Comparison of ENCODE assay signal across 22 cellular contexts in the genomic region with DNA sequence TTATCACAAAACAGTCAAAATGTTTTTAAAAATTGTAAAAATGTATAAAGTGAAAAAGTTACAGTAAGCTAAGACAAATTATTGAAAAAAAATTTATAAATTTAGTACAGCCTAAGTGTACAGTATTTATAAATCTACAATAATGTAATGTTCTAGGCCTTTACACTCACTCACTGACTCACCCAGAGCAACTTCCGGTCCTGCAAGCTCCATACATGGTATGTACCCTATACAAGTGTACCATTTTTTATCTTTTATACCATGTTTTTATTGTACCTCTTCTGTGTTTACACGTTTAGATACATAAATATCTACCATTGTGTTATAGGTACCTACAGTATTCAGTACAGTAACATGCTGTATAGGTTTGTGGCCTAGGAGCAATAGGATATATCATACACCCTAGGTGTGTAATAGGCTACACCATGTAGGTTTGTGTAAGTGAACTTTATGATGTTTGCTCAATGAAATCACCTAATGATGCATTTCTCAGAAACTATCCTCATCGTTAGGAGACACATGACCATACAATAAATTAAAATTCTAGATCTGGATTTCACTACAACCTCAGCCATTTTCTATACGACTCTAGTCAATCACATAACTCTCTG.
A peak's percentile ranks its signal among the peaks of the same experiment; 100 is the strongest.
DNase-seq lines count a peak whose midpoint lies in the region; ATAC-seq, FAIRE-seq and TF ChIP-seq lines count a peak whose summit lies in the region.
"Had no signal": no experiment of that assay in that cellular context is flagged by ENCODE, and none has a peak within 500 bp of the region (broad histone marks: within the 10 kb centered on the region; RNA-seq: fewer than 3 reads in every experiment).

No MANE protein-coding gene starts in this region.

- H3K36me3 ChIP-seq in astrocyte (ENCODE audit: insufficient read depth, low read length): no peaks in the 10 kb centered on the region
- H3K36me3 ChIP-seq: SJSA1 had no signal

- H3K27me3 Mint-ChIP-seq in astrocyte (ENCODE audit: low read depth, unreplicated experiment): no peaks in the 10 kb centered on the region
- H3K27me3 Mint-ChIP-seq: CD4-positive, alpha-beta T cell had no signal

- no peaks in the 10 kb centered on the region for H3K4me1 Mint-ChIP-seq in astrocyte (ENCODE audit: low read depth, unreplicated experiment)

- H3K4me3 ChIP-seq in astrocyte (ENCODE audit: insufficient read depth, low read depth, low read length) (no peak overlapping the region), epithelial cell of esophagus (ENCODE audit: low read length) (no peak overlapping the region)
- H3K4me3 ChIP-seq: BLaER1, GM12878, SJSA1 had no signal

- H3K4me1 ChIP-seq in astrocyte (ENCODE audit: insufficient read depth, low read length): no peaks in the 10 kb centered on the region

- FAIRE-seq in HTR-8/SVneo (lab: Jason Lieb, UNC) (peak; percentile 52), astrocyte (lab: Jason Lieb, UNC) (peak; percentile 50)
- FAIRE-seq: GM12878, H54 had no signal

- no peak overlapping the region for H3K4me2 ChIP-seq in astrocyte (ENCODE audit: low read length)
- H3K4me2 ChIP-seq: BLaER1 had no signal

- ATAC-seq in GM21529 (IDR thresholded peaks at IDR 0.05; ENCODE audit: unreplicated experiment): no peak
- ATAC-seq in GM19463 (IDR thresholded peaks at IDR 0.05; ENCODE audit: unreplicated experiment): no peak
- ATAC-seq: GM12878 had no signal

- no peak overlapping the region for H3K9ac ChIP-seq in astrocyte (ENCODE audit: low read length)
- H3K9ac ChIP-seq: BLaER1 had no signal

- no peak overlapping the region for H3K27ac ChIP-seq in astrocyte (ENCODE audit: low read depth, low read length)
- H3K27ac ChIP-seq: BLaER1, HL-60, SJSA1 had no signal

- H3K9me3 ChIP-seq in astrocyte (ENCODE audit: insufficient read depth, low read depth, low read length): no peaks in the 10 kb centered on the region
- H3K9me3 ChIP-seq: BLaER1, SJSA1 had no signal

- H3K36me3 Mint-ChIP-seq in astrocyte (ENCODE audit: low read depth, unreplicated experiment): no peaks in the 10 kb centered on the region

- DNase-seq in Daoy (ENCODE audit: low read depth) (peak; percentile 15), HTR-8/SVneo (ENCODE audit: insufficient read length, low spot score) (no peak), astrocyte (ENCODE audit: low read depth) (no peak), epithelial cell of esophagus (ENCODE audit: low read depth) (peak; percentile 16), NCI-H1436 treated with DMSO at 0.1 percent for 48 hours (lab: John Stamatoyannopoulos, UW) (no peak), hypothalamus (lab: John Stamatoyannopoulos, UW) (no peak)
- DNase-seq: CD4-positive, alpha-beta T cell; DMS53; GDM1; Karpas-422; NCI-H1092 treated with DMSO at 0.1 percent for 48 hours; NCI-H2029 treated with DMSO at 0.1 percent for 48 hours; NCI-H2227 treated with DMSO at 0.1 percent for 48 hours; NCI-H526 treated with DMSO at 0.1 percent for 48 hours; Right ventricle myocardium superior had no signal

- H3K4me3 Mint-ChIP-seq in astrocyte (ENCODE audit: unreplicated experiment): no peak overlapping the region
- H3K4me3 Mint-ChIP-seq: CD4-positive, alpha-beta T cell had no signal

- no peaks in the 10 kb centered on the region for H3K79me2 ChIP-seq in astrocyte (ENCODE audit: insufficient read depth, low read length)

- no peaks in the 10 kb centered on the region for H4K20me1 ChIP-seq in astrocyte (ENCODE audit: insufficient read depth, low read length)
- H4K20me1 ChIP-seq: BLaER1 had no signal

- TF ChIP-seq CTCF in astrocyte (IDR thresholded peaks at IDR 0.05; ENCODE audit: insufficient read depth, low read depth, low read length) (no peak), epithelial cell of esophagus (IDR thresholded peaks at IDR 0.05; ENCODE audit: insufficient read depth, low read depth, low read length, missing control alignments) (no peak)

- H3K27ac Mint-ChIP-seq in astrocyte (ENCODE audit: unreplicated experiment): no peak overlapping the region
- H3K27ac Mint-ChIP-seq: CD4-positive, alpha-beta T cell had no signal

- H2AFZ ChIP-seq in astrocyte (ENCODE audit: low read depth, low read length): no peak overlapping the region

- no peaks in the 10 kb centered on the region for H3K27me3 ChIP-seq in astrocyte (ENCODE audit: insufficient read depth, low read length)
- H3K27me3 ChIP-seq: BLaER1, SJSA1 had no signal

- no peaks in the 10 kb centered on the region for H3K9me3 Mint-ChIP-seq in astrocyte (ENCODE audit: unreplicated experiment)
- H3K9me3 Mint-ChIP-seq: CD4-positive, alpha-beta T cell had no signal

Comparison
In these comparisons a context has a peak if more than half of its experiments do, and no peak if none do; other contexts are left out.
1. DNase-seq: peak in Daoy (single experiment) and epithelial cell of esophagus (single experiment); none in HTR-8/SVneo (single experiment), astrocyte (single experiment), NCI-H1436 treated with DMSO at 0.1 percent for 48 hours (single experiment) and hypothalamus (0 of 51).